In genomic region chr4:172083236-172083635, GRCh38 we compare ENCODE assay signal across 7 cellular contexts.
"Had no signal": no experiment of that assay in that cellular context is flagged by ENCODE, and none has a peak within 500 bp of the region (broad histone marks: within the 10 kb centered on the region; RNA-seq: fewer than 3 reads in every experiment).

No MANE protein-coding gene starts in this region.

- DNase-seq: H9, HCEC 1CT, KG1 had no signal

- H3K4me2 ChIP-seq: GM23338 had no signal

- H3K4me3 ChIP-seq: GM23338 had no signal

- H2AFZ ChIP-seq: GM23338 had no signal

- FAIRE-seq: H1, H54, HTR-8/SVneo had no signal

- ATAC-seq: GM23338 had no signal
